ENCODE assay signal across 8 cellular contexts in genomic region chr1:18949689-18950414, GRCh38. TPM values are rescaled to one million over a fixed set of nuclear protein-coding genes. Genes with fewer than 3 reads are reported as not detected.
DNase-seq lines count a peak whose midpoint lies in the region; ATAC-seq and TF ChIP-seq lines count a peak whose summit lies in the region.

No MANE protein-coding gene starts in this region.

- ATAC-seq in activated naive CD8-positive, alpha-beta T cell treated with anti-CD3 and anti-CD28 coated beads, Interleukin-2, amount 10 ng/mL, durations not matched to agents 7 days and 5 days (ENCODE audit: low read depth): no peak
- peak; percentile 25 to 67 (median 48) for ATAC-seq in heart right ventricle

- no peaks in the 10 kb centered on the region for H3K9me3 Mint-ChIP-seq in activated naive CD8-positive, alpha-beta T cell treated with anti-CD3 and anti-CD28 coated beads, Interleukin-2, amount 10 ng/mL, durations not matched to agents 7 days and 5 days
- no peaks in the 10 kb centered on the region for H3K9me3 Mint-ChIP-seq in progenitor cell of endocrine pancreas (ENCODE audit: low read depth)

- intact Hi-C loops in heart right ventricle (cut with DNase I): loop anchor here in 4 of 10 donors (5.0 to 10.0 kb wide), 3 partner anchors 33 to 45 kb away; partner anchors contain the start of gene ALDH4A1 (in 2 of the 4)

- POLR2A ChIA-PET in activated naive CD8-positive, alpha-beta T cell treated with anti-CD3 and anti-CD28 coated beads, Interleukin-2, amount 10 ng/mL, durations not matched to agents 7 days and 5 days (lab: Charles Lee): interaction anchor here (1.7 to 10.8 kb wide), 2 partner anchors 12 to 22 kb away, joined by 4 to 229 read pairs; no protein-coding TSS in a partner anchor

- H3K27me3 ChIP-seq in heart right ventricle: peaks cover 0 to 5% (median 0%) of the 10 kb centered on the region in 7 donors

- peaks cover 5% of the 10 kb centered on the region for H3K36me3 Mint-ChIP-seq in activated naive CD8-positive, alpha-beta T cell treated with anti-CD3 and anti-CD28 coated beads, Interleukin-2, amount 10 ng/mL, durations not matched to agents 7 days and 5 days
- H3K36me3 Mint-ChIP-seq in progenitor cell of endocrine pancreas (ENCODE audit: insufficient read depth): peaks cover 3% of the 10 kb centered on the region

- H3K27ac Mint-ChIP-seq in activated naive CD8-positive, alpha-beta T cell treated with anti-CD3 and anti-CD28 coated beads, Interleukin-2, amount 10 ng/mL, durations not matched to agents 7 days and 5 days: peak overlapping the region; percentile 78
- peak overlapping the region; percentile 89 for H3K27ac Mint-ChIP-seq in progenitor cell of endocrine pancreas

- H3K4me3 ChIP-seq in heart right ventricle: peak overlapping the region; percentile 7 to 53 (median 40)

- peak overlapping the region; percentile 82 for H3K4me3 Mint-ChIP-seq in activated naive CD8-positive, alpha-beta T cell treated with anti-CD3 and anti-CD28 coated beads, Interleukin-2, amount 10 ng/mL, durations not matched to agents 7 days and 5 days
- H3K4me3 Mint-ChIP-seq in progenitor cell of endocrine pancreas (ENCODE audit: low read depth): peak overlapping the region; percentile 7

- H3K9me3 ChIP-seq in heart right ventricle: no peaks in the 10 kb centered on the region

- peaks cover 18% of the 10 kb centered on the region for H3K27me3 Mint-ChIP-seq in activated naive CD8-positive, alpha-beta T cell treated with anti-CD3 and anti-CD28 coated beads, Interleukin-2, amount 10 ng/mL, durations not matched to agents 7 days and 5 days
- peaks cover 8% of the 10 kb centered on the region for H3K27me3 Mint-ChIP-seq in progenitor cell of endocrine pancreas

- DNase-seq in A172 (ENCODE audit: low spot score) (peak; percentile 45), GM19238 (ENCODE audit: insufficient read length, low spot score) (peak; percentile 48), heart right ventricle (peak in 1 of 2 donors; percentile 64), progenitor cell of endocrine pancreas (ENCODE audit: low spot score, unreplicated experiment) (no peak), NCI-H1092 (lab: John Stamatoyannopoulos, UW) (no peak), middle frontal gyrus (ENCODE audit: extremely low spot score, low spot score) (no peak), DMS153 treated with DMSO at 0.1 percent for 48 hours (lab: John Stamatoyannopoulos, UW; ENCODE audit: unreplicated experiment) (no peak)
- no peak for DNase-seq in activated naive CD8-positive, alpha-beta T cell treated with anti-CD3 and anti-CD28 coated beads, Interleukin-2, amount 10 ng/mL, durations not matched to agents 7 days and 5 days

- H3K4me1 ChIP-seq in heart right ventricle: peaks cover 27 to 100% (median 70%) of the 10 kb centered on the region in 9 donors

- WGBS in heart right ventricle, 2 donors: 20 to 24% methylated on average over 22 of the region's 22 CpGs

- H3K27ac ChIP-seq in heart right ventricle: peak overlapping the region; percentile 66 to 94 (median 90)

- TF ChIP-seq CTCF in heart right ventricle (IDR thresholded peaks at IDR 0.05) (peak in 3 of 9 donors; percentile 18 to 40 (median 27)), progenitor cell of endocrine pancreas (IDR thresholded peaks at IDR 0.05; ENCODE audit: unreplicated experiment) (peak; percentile 19)

- peaks cover 67% of the 10 kb centered on the region for H3K4me1 Mint-ChIP-seq in activated naive CD8-positive, alpha-beta T cell treated with anti-CD3 and anti-CD28 coated beads, Interleukin-2, amount 10 ng/mL, durations not matched to agents 7 days and 5 days
- H3K4me1 Mint-ChIP-seq in progenitor cell of endocrine pancreas (ENCODE audit: low read depth): peaks cover 44% of the 10 kb centered on the region

- peaks cover 0 to 6% (median 0%) of the 10 kb centered on the region in 9 donors for H3K36me3 ChIP-seq in heart right ventricle

RNA-seq across cellular contexts. Expression of gene IFFO2, which starts 6.6 kb away (rescaled TPM):
- total RNA-seq in A172 (2014; rRNA removed; shearing (Covaris generic)): 6.3 and 7.1 TPM in 2 replicates
- total RNA-seq in activated naive CD8-positive, alpha-beta T cell treated with anti-CD3 and anti-CD28 coated beads, Interleukin-2, amount 10 ng/mL, durations not matched to agents 7 days and 5 days: 10 to 100 TPM; 21.6 to 21.8 TPM
- total RNA-seq in heart right ventricle (1 to 10 TPM; 3.2 to 8.2 (median 4.7) TPM), progenitor cell of endocrine pancreas (21.0 and 24.4 TPM in 2 replicates)
- 1 to 10 TPM; 2.2 to 2.3 TPM for polyA plus RNA-seq in heart right ventricle

RNA-seq across cellular contexts. Expression of gene ALDH4A1, which starts 47.5 kb away (rescaled TPM):
- 8.4 and 10.1 TPM in 2 replicates for total RNA-seq in A172 (2014; rRNA removed; shearing (Covaris generic))
- total RNA-seq in activated naive CD8-positive, alpha-beta T cell treated with anti-CD3 and anti-CD28 coated beads, Interleukin-2, amount 10 ng/mL, durations not matched to agents 7 days and 5 days: 1 to 10 TPM; 2.5 to 3.3 TPM
- total RNA-seq in heart right ventricle (10 to 100 TPM; 18.5 to 60.8 (median 44.7) TPM), progenitor cell of endocrine pancreas (29.3 and 30.0 TPM in 2 replicates)
- polyA plus RNA-seq in heart right ventricle: 10 to 100 TPM; 12.7 to 24.0 TPM

Comparison
In these comparisons a context has a peak if more than half of its experiments do, and no peak if none do; other contexts are left out.
1. DNase-seq: peak in A172 (single experiment) and GM19238 (single experiment); none in activated naive CD8-positive, alpha-beta T cell treated with anti-CD3 and anti-CD28 coated beads, Interleukin-2, amount 10 ng/mL, durations not matched to agents 7 days and 5 days (single experiment), progenitor cell of endocrine pancreas (single experiment), NCI-H1092 (single experiment), middle frontal gyrus (single experiment) and DMS153 treated with DMSO at 0.1 percent for 48 hours (single experiment).